In the genomic region with DNA sequence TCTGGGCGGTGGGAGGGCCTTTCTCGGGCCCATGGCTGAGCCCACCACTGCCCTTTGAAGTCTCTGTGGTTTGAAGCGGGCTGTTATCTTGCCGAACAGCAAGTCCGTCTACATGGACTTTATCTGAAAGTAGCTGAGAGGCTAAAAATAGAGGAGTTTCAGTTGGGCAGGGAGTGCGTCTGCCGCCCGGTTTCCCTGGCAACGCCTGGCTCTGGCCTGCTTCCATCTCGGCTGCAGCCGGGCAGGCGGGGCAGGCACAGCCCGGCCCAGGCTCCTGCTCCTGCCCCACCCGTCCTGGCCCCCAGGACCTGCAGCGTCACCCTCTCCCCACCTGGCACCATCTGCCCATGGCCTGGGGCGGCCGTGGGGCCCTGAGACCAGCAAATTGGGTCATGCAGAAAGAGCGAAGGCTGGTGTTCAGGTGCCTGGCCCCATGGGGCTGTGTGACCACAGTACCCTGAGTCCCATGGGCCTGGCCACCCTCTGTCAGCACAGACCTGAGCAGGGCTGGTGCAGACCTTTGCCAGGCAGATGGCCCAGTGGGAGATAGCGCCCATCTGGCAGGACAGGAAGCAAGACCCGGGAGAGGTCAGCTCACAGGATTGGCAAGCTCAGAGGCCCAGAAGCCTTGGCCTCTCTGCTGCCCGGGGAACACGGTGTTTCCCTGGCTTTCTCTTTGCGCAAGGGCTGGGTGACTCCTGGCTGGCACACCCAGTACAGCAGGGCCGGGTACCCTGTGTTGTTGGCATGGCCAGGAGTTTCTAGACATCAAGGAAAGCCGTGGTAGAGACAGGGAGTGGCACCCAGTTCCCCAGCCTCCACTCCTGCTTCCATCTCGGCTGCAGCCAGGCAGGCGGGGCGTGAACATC, we compare ENCODE assay signal across 8 cellular contexts.
A peak's percentile ranks its signal among the peaks of the same experiment; 100 is the strongest.
DNase-seq lines count a peak whose midpoint lies in the region; ATAC-seq and TF ChIP-seq lines count a peak whose summit lies in the region.

No MANE protein-coding gene starts in this region.

- H3K9me3 ChIP-seq in CD8-positive, alpha-beta memory T cell (ENCODE audit: low read length), result no peaks in the 10 kb centered on the region
- no peaks in the 10 kb centered on the region for H3K9me3 ChIP-seq in H9 (ENCODE audit: control insufficient read depth, low read depth, low read length)

- H3K27me3 ChIP-seq in CD8-positive, alpha-beta memory T cell (ENCODE audit: insufficient read depth, low read length, poor library complexity, severe bottlenecking), result no peaks in the 10 kb centered on the region
- peaks cover 2% of the 10 kb centered on the region; the same call in 1 of the 2 replicates for H3K27me3 ChIP-seq in H9 (ENCODE audit: insufficient read depth, low read length)

- no peak overlapping the region for H2AK5ac ChIP-seq in H9 (ENCODE audit: insufficient read length, low read length)

- no peak overlapping the region for H2BK120ac ChIP-seq in H9 (ENCODE audit: low read depth, low read length, poor library complexity, severe bottlenecking)

- H3K9ac ChIP-seq in H9 (ENCODE audit: extremely low read depth, insufficient read length, low read length), result no peak overlapping the region

- peak in 1 of 5 donors; percentile 24 for DNase-seq in CD8-positive, alpha-beta memory T cell
- DNase-seq in H9, result peak; percentile 28
- DNase-seq in NOMO-1 treated with DMSO at 0.1 percent for 48 hours (lab: John Stamatoyannopoulos, UW; ENCODE audit: unreplicated experiment), result peak; percentile 41
- peak; percentile 26 for DNase-seq in choroid plexus epithelial cell (ENCODE audit: low read depth)
- DNase-seq in left colon, result peak; percentile 81 to 88
- DNase-seq in superior temporal gyrus (ENCODE audit: extremely low spot score), result peak; percentile 88

- no peaks in the 10 kb centered on the region for H3K36me3 Mint-ChIP-seq in CD8-positive, alpha-beta memory T cell
- no peaks in the 10 kb centered on the region for H3K36me3 Mint-ChIP-seq in H9 (ENCODE audit: insufficient read depth in 1 of 3, low read depth in 3 of 3)

- H3K4me1 ChIP-seq in CD8-positive, alpha-beta memory T cell (ENCODE audit: insufficient read depth, low read length), result peaks cover 6% of the 10 kb centered on the region
- no peaks in the 10 kb centered on the region for H3K4me1 ChIP-seq in H9 (ENCODE audit: insufficient read depth, low read length)

- POLR2A ChIA-PET in CD8-positive, alpha-beta memory T cell (lab: Charles Lee), result no interaction called here

- H3K14ac ChIP-seq in H9 (ENCODE audit: insufficient read depth, low read length), result no peak overlapping the region; the same call in 1 of the 2 replicates

- H3K79me2 ChIP-seq in H9 (ENCODE audit: insufficient read depth, low read length), result no peaks in the 10 kb centered on the region

- H3K27ac ChIP-seq in CD8-positive, alpha-beta memory T cell (ENCODE audit: low read depth, low read length), result peak overlapping the region; percentile 69
- no peak overlapping the region for H3K27ac ChIP-seq in H9 (ENCODE audit: insufficient read length, low read depth, low read length)

- H3K18ac ChIP-seq in H9 (ENCODE audit: insufficient read length, low read depth, low read length), result no peak overlapping the region

- H4K20me1 ChIP-seq in H9 (ENCODE audit: control insufficient read depth, insufficient read depth, insufficient read length), result no peaks in the 10 kb centered on the region

- no peak overlapping the region for H2BK12ac ChIP-seq in H9 (ENCODE audit: insufficient read length, low read depth, low read length)

- no peak overlapping the region for H2AFZ ChIP-seq in H9 (ENCODE audit: low read length)

- no peaks in the 10 kb centered on the region for H3K79me1 ChIP-seq in H9 (ENCODE audit: insufficient read depth, low read depth, low read length, poor library complexity, severe bottlenecking)

- no peak overlapping the region for H3K4me2 ChIP-seq in H9 (ENCODE audit: insufficient read depth, insufficient read length, low read length)

- no peaks in the 10 kb centered on the region for H3K9me3 Mint-ChIP-seq in CD8-positive, alpha-beta memory T cell
- no peaks in the 10 kb centered on the region for H3K9me3 Mint-ChIP-seq in H9

- H3K4ac ChIP-seq in H9 (ENCODE audit: low read depth, low read length), result no peak overlapping the region

- TF ChIP-seq CTCF in H9 (conservative IDR thresholded peaks at IDR 0.05) (no peak), choroid plexus epithelial cell (conservative IDR thresholded peaks at IDR 0.05; ENCODE audit: low read depth, low read length) (no peak)

- peak; percentile 90 for ATAC-seq in left colon
- no peak for ATAC-seq in GM21526 (IDR thresholded peaks at IDR 0.05; ENCODE audit: low FRiP score, unreplicated experiment)
- no peak for ATAC-seq in HG02571 (IDR thresholded peaks at IDR 0.05; ENCODE audit: unreplicated experiment)

- H3K4me3 ChIP-seq in CD8-positive, alpha-beta memory T cell (ENCODE audit: low read length), result no peak overlapping the region
- H3K4me3 ChIP-seq in choroid plexus epithelial cell (ENCODE audit: low read depth, low read length), result no peak overlapping the region

- no peak overlapping the region for H3K56ac ChIP-seq in H9 (ENCODE audit: insufficient read length, low read depth, low read length)

- intact Hi-C loops in left colon (cut with DNase I, micrococcal nuclease), result no loop called here

- H4K8ac ChIP-seq in H9 (replicated peaks; ENCODE audit: insufficient read length, low read depth, low read length), result no peak overlapping the region

- H3K23me2 ChIP-seq in H9 (ENCODE audit: insufficient read length, low read depth, low read length, poor library complexity, severe bottlenecking), result no peaks in the 10 kb centered on the region

- H3K36me3 ChIP-seq in CD8-positive, alpha-beta memory T cell (ENCODE audit: insufficient read depth, low read length), result no peaks in the 10 kb centered on the region

- CTCF ChIA-PET in CD8-positive, alpha-beta memory T cell (lab: Charles Lee), result no interaction called here

- no peak overlapping the region for H4K91ac ChIP-seq in H9 (ENCODE audit: insufficient read length, low read depth, low read length)

- peaks cover 3 to 12% (median 4%) of the 10 kb centered on the region in 3 donors for H3K4me1 Mint-ChIP-seq in CD8-positive, alpha-beta memory T cell
- peaks cover 8 to 18% of the 10 kb centered on the region in 2 experiments for H3K4me1 Mint-ChIP-seq in H9

- H2BK5ac ChIP-seq in H9 (ENCODE audit: insufficient read length, low read length), result no peak overlapping the region

- H3K27me3 Mint-ChIP-seq in CD8-positive, alpha-beta memory T cell, result no peaks in the 10 kb centered on the region
- H3K27me3 Mint-ChIP-seq in H9 (ENCODE audit: low read depth), result peaks cover 60% of the 10 kb centered on the region

- WGBS in H9 (ENCODE audit: extremely low coverage, insufficient read length, low lambda C conversion rate), result no CpG with 5 or more reads among the region's 28 CpGs

- H3K23ac ChIP-seq in H9 (ENCODE audit: insufficient read length, low read depth, low read length), result no peak overlapping the region

- H3K27ac Mint-ChIP-seq in CD8-positive, alpha-beta memory T cell, result no peak overlapping the region
- H3K27ac Mint-ChIP-seq in H9, result no peak overlapping the region

- H4K5ac ChIP-seq in H9 (ENCODE audit: insufficient read length, low read depth, low read length), result no peak overlapping the region

- H3T11ph ChIP-seq in H9 (ENCODE audit: low read length), result no peak overlapping the region

- H3K4me3 Mint-ChIP-seq in CD8-positive, alpha-beta memory T cell, result no peak overlapping the region
- no peak overlapping the region for H3K4me3 Mint-ChIP-seq in H9

- H2BK20ac ChIP-seq in H9 (ENCODE audit: low read depth, low read length, poor library complexity, severe bottlenecking), result no peak overlapping the region

- H2BK15ac ChIP-seq in H9 (ENCODE audit: low read depth, low read length), result no peak overlapping the region
